Comparison of ENCODE assay signal across 26 cellular contexts in genomic region chr18:50934545-50935211, GRCh38. TPM values are rescaled to one million over a fixed set of nuclear protein-coding genes. Genes with fewer than 3 reads are reported as not detected.
DNase-seq lines count a peak whose midpoint lies in the region; ATAC-seq, FAIRE-seq and TF ChIP-seq lines count a peak whose summit lies in the region.
"Had no signal": no experiment of that assay in that cellular context is flagged by ENCODE, and none has a peak within 500 bp of the region (broad histone marks: within the 10 kb centered on the region; RNA-seq: fewer than 3 reads in every experiment).

No MANE protein-coding gene starts in this region.

- CTCF ChIA-PET in K562 (lab: Yijun Ruan, JAX; ENCODE audit: low intra/inter-chr PET ratio): no interaction called here
- CTCF ChIA-PET in activated CD4-positive, alpha-beta memory T cell treated with anti-CD3 and anti-CD28 coated beads for 36 hours (lab: Charles Lee): interaction anchor here (0.7 kb wide), 1 partner anchor 124 kb away, joined by 3 read pairs; no protein-coding TSS in a partner anchor

- peak overlapping the region; percentile 46 for H3K27ac Mint-ChIP-seq in activated naive CD8-positive, alpha-beta T cell
- H3K27ac Mint-ChIP-seq in activated naive CD8-positive, alpha-beta T cell treated with anti-CD3 and anti-CD28 coated beads for 36 hours: no peak overlapping the region
- H3K27ac Mint-ChIP-seq in neural crest cell (ENCODE audit: unreplicated experiment): peak overlapping the region; percentile 68
- H3K27ac Mint-ChIP-seq in activated CD4-positive, alpha-beta memory T cell treated with anti-CD3 and anti-CD28 coated beads for 36 hours: no peak overlapping the region
- H3K27ac Mint-ChIP-seq: GM23338 had no signal

- H3K79me2 ChIP-seq in K562 (ENCODE audit: control insufficient read depth, insufficient read depth, low read length): no peaks in the 10 kb centered on the region

- H3K4me3 ChIP-seq in K562 (no peak overlapping the region), prostate gland (no peak overlapping the region)
- H3K4me3 ChIP-seq: A549; BLaER1 treated with 17β-estradiol and CSF1 and Interleukin-3, amounts not matched to agents 10 nM and 100 nM; GM23338 had no signal

- H3K9me3 Mint-ChIP-seq in activated naive CD8-positive, alpha-beta T cell (ENCODE audit: low read depth): no peaks in the 10 kb centered on the region
- H3K9me3 Mint-ChIP-seq in activated naive CD8-positive, alpha-beta T cell treated with anti-CD3 and anti-CD28 coated beads for 36 hours: no peaks in the 10 kb centered on the region
- H3K9me3 Mint-ChIP-seq in neural crest cell: no peaks in the 10 kb centered on the region
- no peaks in the 10 kb centered on the region for H3K9me3 Mint-ChIP-seq in activated CD4-positive, alpha-beta memory T cell treated with anti-CD3 and anti-CD28 coated beads for 36 hours
- H3K9me3 Mint-ChIP-seq: CD14-positive monocyte; CD4-positive, alpha-beta T cell; CD8-positive, alpha-beta memory T cell; GM23338; H9 had no signal

- in situ Hi-C loops in K562 (cut with MboI): no loop called here

- H2AFZ ChIP-seq in K562 (ENCODE audit: low read depth, low read length): no peak overlapping the region
- H2AFZ ChIP-seq: GM23338 had no signal

- no peak overlapping the region for H3K27ac ChIP-seq in K562 (ENCODE audit: extremely low read depth, low read depth, low read length)
- H3K27ac ChIP-seq in prostate gland: no peak overlapping the region
- H3K27ac ChIP-seq: A549; BLaER1 treated with 17β-estradiol and CSF1 and Interleukin-3, amounts not matched to agents 10 nM and 100 nM had no signal

- ATAC-seq in K562 (no peak), left lobe of liver (peak; percentile 80)
- ATAC-seq: A549, GM23338, HCT116 had no signal

- H3K36me3 ChIP-seq in K562 (ENCODE audit: control insufficient read depth, insufficient read depth, low read length): peaks cover 3% of the 10 kb centered on the region; the same call in 1 of the 3 replicates
- no peaks in the 10 kb centered on the region for H3K36me3 ChIP-seq in prostate gland
- H3K36me3 ChIP-seq: BE2C had no signal

- H3K27me3 Mint-ChIP-seq in activated naive CD8-positive, alpha-beta T cell: no peaks in the 10 kb centered on the region
- no peaks in the 10 kb centered on the region for H3K27me3 Mint-ChIP-seq in activated naive CD8-positive, alpha-beta T cell treated with anti-CD3 and anti-CD28 coated beads for 36 hours
- H3K27me3 Mint-ChIP-seq in neural crest cell (ENCODE audit: low read depth): no peaks in the 10 kb centered on the region
- no peaks in the 10 kb centered on the region for H3K27me3 Mint-ChIP-seq in activated CD4-positive, alpha-beta memory T cell treated with anti-CD3 and anti-CD28 coated beads for 36 hours
- H3K27me3 Mint-ChIP-seq: CD4-positive, alpha-beta T cell; CD8-positive, alpha-beta memory T cell had no signal

- no peak for DNase-seq in activated naive CD8-positive, alpha-beta T cell treated with anti-CD3 and anti-CD28 coated beads for 36 hours
- DNase-seq in K562 (ENCODE audit: extremely low read depth in 1 of 4, low spot score in 3 of 4): no peak
- no peak for DNase-seq in left lobe of liver (ENCODE audit: low spot score)
- DNase-seq in neural crest cell (ENCODE audit: low read depth, low spot score): no peak
- no peak for DNase-seq in prostate gland (ENCODE audit: low spot score)
- no peak for DNase-seq in activated CD4-positive, alpha-beta memory T cell treated with anti-CD3 and anti-CD28 coated beads for 36 hours
- DNase-seq: 8988T; ACHN; AML-193; BE2C; CD4-positive, alpha-beta T cell; CD8-positive, alpha-beta memory T cell; DMS 273 treated with DMSO at 0.1 percent for 48 hours; DMS79; GF-D8; H9 had no signal

- TF ChIP-seq CTCF in K562 (IDR thresholded peaks at IDR 0.05 in 2 of 3, conservative IDR thresholded peaks at IDR 0.05 in 1 of 3; ENCODE audit: insufficient read depth in 2 of 3, low read depth in 1 of 3, low read length in 3 of 3) (no peak), neural crest cell (conservative IDR thresholded peaks at IDR 0.05) (no peak), prostate gland (IDR thresholded peaks at IDR 0.05) (no peak)

- TF ChIP-seq RAD21 in K562 (CRISPR knock-in tag; conservative IDR thresholded peaks at IDR 0.05 in 1 of 2, IDR thresholded peaks at IDR 0.05 in 1 of 2): no peak

- H3K27me3 ChIP-seq in K562 (ENCODE audit: control insufficient read depth in 2 of 2, insufficient read depth in 2 of 2, low read length in 2 of 2) (no peaks in the 10 kb centered on the region), prostate gland (replicated peaks; ENCODE audit: insufficient read depth) (no peaks in the 10 kb centered on the region)
- H3K27me3 ChIP-seq: BE2C; BLaER1 treated with 17β-estradiol and CSF1 and Interleukin-3, amounts not matched to agents 10 nM and 100 nM had no signal

- 90% methylated on average over 2 of the region's 6 CpGs for WGBS in K562 (ENCODE audit: insufficient coverage, low coverage, missing lambda C conversion rate)
- 94% methylated on average over 6 of the region's 6 CpGs for WGBS in prostate gland

- H4K20me1 ChIP-seq in K562 (replicated peaks; ENCODE audit: control insufficient read depth, insufficient read depth, low read length): no peaks in the 10 kb centered on the region
- H4K20me1 ChIP-seq: BLaER1 treated with 17β-estradiol and CSF1 and Interleukin-3, amounts not matched to agents 10 nM and 100 nM had no signal

- H3K4me1 ChIP-seq in K562 (replicated peaks in 1 of 2; ENCODE audit: control insufficient read depth in 2 of 2, insufficient read depth in 2 of 2, low read length in 2 of 2) (no peaks in the 10 kb centered on the region; a peak in 1 of 5 replicates), prostate gland (replicated peaks) (no peaks in the 10 kb centered on the region)
- H3K4me1 ChIP-seq: A549, BE2C had no signal

- H3K4me2 ChIP-seq in K562 (ENCODE audit: insufficient read depth, low read length): no peak overlapping the region
- H3K4me2 ChIP-seq: A549; BLaER1 treated with 17β-estradiol and CSF1 and Interleukin-3, amounts not matched to agents 10 nM and 100 nM; GM23338 had no signal

- no peak overlapping the region for H3K9ac ChIP-seq in K562 (ENCODE audit: insufficient read depth in 1 of 2, low read depth in 2 of 2, low read length in 2 of 2)
- H3K9ac ChIP-seq: BLaER1 treated with 17β-estradiol and CSF1 and Interleukin-3, amounts not matched to agents 10 nM and 100 nM had no signal

- POLR2A ChIA-PET in K562 (lab: Yijun Ruan, JAX): interaction anchor here (1.6 to 2.2 kb wide), 2 partner anchors 10 to 95 kb away, joined by 4 to 7 read pairs; partner anchors contain the start of gene SMAD4
- POLR2A ChIA-PET in activated CD4-positive, alpha-beta memory T cell treated with anti-CD3 and anti-CD28 coated beads for 36 hours (lab: Charles Lee): no interaction called here

- FAIRE-seq in K562 (lab: Jason Lieb, UNC): peak; percentile 23
- FAIRE-seq: A549, D721Med, GM12891, GM18507, GM19239 had no signal

- H3K4me1 Mint-ChIP-seq in activated naive CD8-positive, alpha-beta T cell (ENCODE audit: low read depth): peaks cover 1% of the 10 kb centered on the region
- peaks cover 2% of the 10 kb centered on the region for H3K4me1 Mint-ChIP-seq in activated naive CD8-positive, alpha-beta T cell treated with anti-CD3 and anti-CD28 coated beads for 36 hours
- H3K4me1 Mint-ChIP-seq in neural crest cell: peaks cover 28% of the 10 kb centered on the region
- no peaks in the 10 kb centered on the region for H3K4me1 Mint-ChIP-seq in activated CD4-positive, alpha-beta memory T cell treated with anti-CD3 and anti-CD28 coated beads for 36 hours (ENCODE audit: low read depth)
- H3K4me1 Mint-ChIP-seq: CD14-positive monocyte, GM23338 had no signal

- TF ChIP-seq POLR2A in K562 (conservative IDR thresholded peaks at IDR 0.05): no peak
- no peak for TF ChIP-seq POLR2A in prostate gland (IDR thresholded peaks at IDR 0.05)

- H3K9me3 ChIP-seq in K562 (replicated peaks; ENCODE audit: control insufficient read depth, insufficient read depth, low read depth, low read length): no peaks in the 10 kb centered on the region
- H3K9me3 ChIP-seq in prostate gland: no peaks in the 10 kb centered on the region
- H3K9me3 ChIP-seq: A549; BE2C; BLaER1 treated with 17β-estradiol and CSF1 and Interleukin-3, amounts not matched to agents 10 nM and 100 nM had no signal

- H3K4me3 Mint-ChIP-seq in activated naive CD8-positive, alpha-beta T cell: no peak overlapping the region
- H3K4me3 Mint-ChIP-seq in activated naive CD8-positive, alpha-beta T cell treated with anti-CD3 and anti-CD28 coated beads for 36 hours: no peak overlapping the region
- no peak overlapping the region for H3K4me3 Mint-ChIP-seq in neural crest cell
- no peak overlapping the region for H3K4me3 Mint-ChIP-seq in activated CD4-positive, alpha-beta memory T cell treated with anti-CD3 and anti-CD28 coated beads for 36 hours
- H3K4me3 Mint-ChIP-seq: CD14-positive monocyte; CD4-positive, alpha-beta T cell; CD8-positive, alpha-beta memory T cell; GM23338; H9 had no signal

- no TSS peak for BruUV-seq in K562 (replicated peaks; lab: Mats Ljungman, UMichigan)

- peaks cover 2% of the 10 kb centered on the region for H3K36me3 Mint-ChIP-seq in activated naive CD8-positive, alpha-beta T cell
- peaks cover 15% of the 10 kb centered on the region for H3K36me3 Mint-ChIP-seq in activated naive CD8-positive, alpha-beta T cell treated with anti-CD3 and anti-CD28 coated beads for 36 hours
- peaks cover 2% of the 10 kb centered on the region for H3K36me3 Mint-ChIP-seq in neural crest cell (ENCODE audit: low read depth)
- H3K36me3 Mint-ChIP-seq in activated CD4-positive, alpha-beta memory T cell treated with anti-CD3 and anti-CD28 coated beads for 36 hours: peaks cover 20% of the 10 kb centered on the region

- no peak for TF ChIP-seq EP300 in K562 (IDR thresholded peaks at IDR 0.05; ENCODE audit: low read length)

- H3K9me1 ChIP-seq in K562 (ENCODE audit: control insufficient read depth, insufficient read depth, low read length): no peaks in the 10 kb centered on the region

- intact Hi-C loops in K562 (cut with micrococcal nuclease) (no loop called here), prostate gland (cut with DNase I) (no loop called here)
- intact Hi-C loops in activated CD4-positive, alpha-beta memory T cell treated with anti-CD3 and anti-CD28 coated beads for 36 hours (cut with micrococcal nuclease): no loop called here

RNA-seq across cellular contexts. Expression of gene ELAC1, which starts 33.2 kb away (rescaled TPM):
- total RNA-seq in activated naive CD8-positive, alpha-beta T cell treated with anti-CD3 and anti-CD28 coated beads for 36 hours: 10 to 100 TPM in 1 of 2 experiments, 1 to 10 TPM in 1; 8.0 to 11.2 TPM
- total RNA-seq in K562 (2011; cell fraction: chromatin; rRNA removed; ENCODE audit: low replicate concordance): 7.9 and 9.7 TPM in 2 replicates
- 6.7 and 7.7 TPM in 2 replicates for total RNA-seq in K562 (2011; cell fraction: nucleolus; rRNA removed)
- total RNA-seq in K562 (2011; cell fraction: nucleoplasm; rRNA removed): 14.0 and 20.2 TPM in 2 replicates
- 3.3 and 5.3 TPM in 2 replicates for total RNA-seq in K562 (2014; rRNA removed)
- total RNA-seq in K562 (2014; rRNA removed; fragmentation: Illumina TruSeq; extraction: Trizol): 4.5 and 6.1 TPM in 2 replicates
- 4.9 and 5.4 TPM in 2 replicates for total RNA-seq in K562 (2015; rRNA removed; fragmentation: Illumina TruSeq; extraction: Trizol)
- total RNA-seq in K562 (2021): 4.0 and 5.1 TPM in 2 replicates
- 4.3 and 5.0 TPM in 2 replicates for polyA plus RNA-seq in K562 (2011; rRNA removed)
- polyA plus RNA-seq in K562 (2011; cell fraction: cytosol; rRNA removed): 2.4 and 3.0 TPM in 2 replicates
- 3.4 and 5.1 TPM in 2 replicates for polyA plus RNA-seq in K562 (2011; cell fraction: nucleus; rRNA removed)
- polyA plus RNA-seq in K562 (2012): 4.7 and 4.8 TPM in 2 replicates
- polyA plus RNA-seq in K562 (2014; fragmentation: Illumina TruSeq; extraction: Trizol): 6.5 and 7.5 TPM in 2 replicates
- 1 to 10 TPM; 3.7 to 4.6 TPM for polyA plus RNA-seq in K562 (2014; fragmentation: Nextera tagmentation; extraction: Ambion mirVana)
- 5.2 and 7.7 TPM in 2 replicates for polyA plus RNA-seq in K562 (2014; rRNA removed)
- polyA minus RNA-seq in K562 (2011; rRNA and poly(A)+ RNA removed): 8.4 and 10.2 TPM in 2 replicates
- 1.6 and 1.8 TPM in 2 replicates for polyA minus RNA-seq in K562 (2011; cell fraction: cytosol; rRNA and poly(A)+ RNA removed)
- polyA minus RNA-seq in K562 (2011; cell fraction: nucleus; rRNA and poly(A)+ RNA removed): 9.8 and 15.1 TPM in 2 replicates
- 5.2 TPM for total RNA-seq in left lobe of liver
- total RNA-seq in neural crest cell: 14.7 and 15.0 TPM in 2 replicates
- total RNA-seq in prostate gland: 10 to 100 TPM in 1 of 2 donors, 1 to 10 TPM in 1; 7.1 to 16.0 TPM
- 1 to 10 TPM; 4.7 to 5.9 TPM for total RNA-seq in activated CD4-positive, alpha-beta memory T cell treated with anti-CD3 and anti-CD28 coated beads for 36 hours

RNA-seq across cellular contexts. Expression of gene ME2, which starts 55.8 kb away (rescaled TPM):
- 100 to 1,000 TPM; 153 TPM for total RNA-seq in activated naive CD8-positive, alpha-beta T cell treated with anti-CD3 and anti-CD28 coated beads for 36 hours
- 10.7 and 35.3 TPM in 2 replicates for total RNA-seq in K562 (2011; cell fraction: chromatin; rRNA removed; ENCODE audit: low replicate concordance)
- 5.8 and 6.7 TPM in 2 replicates for total RNA-seq in K562 (2011; cell fraction: nucleolus; rRNA removed)
- 14.2 and 21.4 TPM in 2 replicates for total RNA-seq in K562 (2011; cell fraction: nucleoplasm; rRNA removed)
- 42.1 and 46.1 TPM in 2 replicates for total RNA-seq in K562 (2014; rRNA removed)
- 36.2 and 40.9 TPM in 2 replicates for total RNA-seq in K562 (2014; rRNA removed; fragmentation: Illumina TruSeq; extraction: Trizol)
- 26.2 and 31.3 TPM in 2 replicates for total RNA-seq in K562 (2015; rRNA removed; fragmentation: Illumina TruSeq; extraction: Trizol)
- total RNA-seq in K562 (2021): 29.5 and 30.3 TPM in 2 replicates
- polyA plus RNA-seq in K562 (2011; rRNA removed): 42.3 and 54.4 TPM in 2 replicates
- polyA plus RNA-seq in K562 (2011; cell fraction: cytosol; rRNA removed): 18.1 and 31.4 TPM in 2 replicates
- 14.6 and 24.3 TPM in 2 replicates for polyA plus RNA-seq in K562 (2011; cell fraction: nucleus; rRNA removed)
- 23.8 and 27.6 TPM in 2 replicates for polyA plus RNA-seq in K562 (2012)
- polyA plus RNA-seq in K562 (2014; fragmentation: Illumina TruSeq; extraction: Trizol): 44.3 and 54.0 TPM in 2 replicates
- 10 to 100 TPM; 12.3 to 13.0 TPM for polyA plus RNA-seq in K562 (2014; fragmentation: Nextera tagmentation; extraction: Ambion mirVana)
- 39.5 and 40.7 TPM in 2 replicates for polyA plus RNA-seq in K562 (2014; rRNA removed)
- polyA minus RNA-seq in K562 (2011; rRNA and poly(A)+ RNA removed): 53.5 and 57.6 TPM in 2 replicates
- 18.4 and 24.2 TPM in 2 replicates for polyA minus RNA-seq in K562 (2011; cell fraction: cytosol; rRNA and poly(A)+ RNA removed)
- 6.7 and 11.4 TPM in 2 replicates for polyA minus RNA-seq in K562 (2011; cell fraction: nucleus; rRNA and poly(A)+ RNA removed)
- 13.2 TPM for total RNA-seq in left lobe of liver
- total RNA-seq in neural crest cell: 55.8 and 60.4 TPM in 2 replicates
- 10 to 100 TPM; 38.3 to 59.4 TPM for total RNA-seq in prostate gland
- total RNA-seq in activated CD4-positive, alpha-beta memory T cell treated with anti-CD3 and anti-CD28 coated beads for 36 hours: 100 to 1,000 TPM; 111 to 115 TPM

Comparison
In these comparisons a context has a peak if more than half of its experiments do, and no peak if none do; other contexts are left out.
1. H3K27ac Mint-ChIP-seq: peak in activated naive CD8-positive, alpha-beta T cell (single experiment) and neural crest cell (single experiment); none in activated naive CD8-positive, alpha-beta T cell treated with anti-CD3 and anti-CD28 coated beads for 36 hours (single experiment) and activated CD4-positive, alpha-beta memory T cell treated with anti-CD3 and anti-CD28 coated beads for 36 hours (single experiment).